25 cellular contexts compared by ENCODE assay signal in genomic region chr3:122874116-122874515, GRCh38.
"Had no signal": no experiment of that assay in that cellular context is flagged by ENCODE, and none has a peak within 500 bp of the region (broad histone marks: within the 10 kb centered on the region; RNA-seq: fewer than 3 reads in every experiment).

No MANE protein-coding gene starts in this region.

- H3K4me3 ChIP-seq: esophagus squamous epithelium, pancreas, prostate gland, skin epidermis, thoracic aorta, uterus had no signal

- H3K4me3 Mint-ChIP-seq: activated CD4-positive, alpha-beta T cell treated with anti-CD3 and anti-CD28 coated beads, Interleukin-2, amount 10 ng/mL, durations not matched to agents 7 days and 5 days; activated CD8-positive, alpha-beta T cell treated with anti-CD3 and anti-CD28 coated beads for 36 hours; activated T-cell treated with anti-CD3 and anti-CD28 coated beads, Interleukin-2, amount 50 U/mL, for 4 hours; activated T-helper 17 cell treated with anti-CD3 and anti-CD28 coated beads, Interleukin-2, amount 50 U/mL, for 72 hours; type B pancreatic cell had no signal

- DNase-seq: activated CD4-positive, alpha-beta T cell treated with anti-CD3 and anti-CD28 coated beads, Interleukin-2, amount 10 ng/mL, durations not matched to agents 7 days and 5 days; activated CD4-positive, CD25-positive, alpha-beta regulatory T cell treated with anti-CD3 and anti-CD28 coated beads, Interleukin-2, amount 50 U/mL, for 72 hours; activated CD8-positive, alpha-beta T cell treated with anti-CD3 and anti-CD28 coated beads for 36 hours; activated gamma-delta T cell treated with Interleukin-2 at 50 U/mL for 16 hours; activated naive CD4-positive, alpha-beta T cell treated with anti-CD3 and anti-CD28 coated beads, Interleukin-2, amount 50 U/mL, for 16 hours; activated T-cell treated with anti-CD3 and anti-CD28 coated beads, Interleukin-2, amount 50 U/mL, for 4 hours; amniotic stem cell; dermis blood vessel endothelial cell; effector CD8-positive, alpha-beta T cell; esophagus squamous epithelium; left ventricle myocardium superior; naive B cell; pancreas; stimulated activated CD4-positive, alpha-beta T cell treated with anti-CD3 and anti-CD28 coated beads, Interleukin-12 subunit alpha, Interleukin-12 subunit beta, amount 100 ng/mL, for 4 hours; stimulated activated CD4-positive, alpha-beta T cell treated with anti-CD3 and anti-CD28 coated beads, Interleukin-4, amount 100 ng/mL, for 1 hour; stimulated activated naive CD8-positive, alpha-beta T cell treated with anti-CD3 and anti-CD28 coated beads, Interleukin-15, Interleukin-2, amounts not matched to agents 100 U/mL and 50 U/mL, for 24 hours; T1000; uterus had no signal

- H3K27ac ChIP-seq: epithelial cell of prostate, esophagus squamous epithelium, pancreas, prostate gland, skin epidermis, thoracic aorta, uterus had no signal

- H3K27me3 ChIP-seq: esophagus squamous epithelium, pancreas, uterus had no signal

- H3K27ac Mint-ChIP-seq: activated CD4-positive, alpha-beta T cell treated with anti-CD3 and anti-CD28 coated beads, Interleukin-2, amount 10 ng/mL, durations not matched to agents 7 days and 5 days; activated CD8-positive, alpha-beta T cell treated with anti-CD3 and anti-CD28 coated beads for 36 hours; activated T-helper 17 cell treated with anti-CD3 and anti-CD28 coated beads, Interleukin-2, amount 50 U/mL, for 72 hours; type B pancreatic cell had no signal

- H3K27me3 Mint-ChIP-seq: activated CD4-positive, alpha-beta T cell treated with anti-CD3 and anti-CD28 coated beads, Interleukin-2, amount 10 ng/mL, durations not matched to agents 7 days and 5 days; activated CD8-positive, alpha-beta T cell treated with anti-CD3 and anti-CD28 coated beads for 36 hours; activated T-helper 17 cell treated with anti-CD3 and anti-CD28 coated beads, Interleukin-2, amount 50 U/mL, for 72 hours; naive B cell; type B pancreatic cell had no signal

- H3K36me3 ChIP-seq: pancreas, prostate gland, uterus had no signal

- ATAC-seq: activated CD8-positive, alpha-beta T cell treated with anti-CD3 and anti-CD28 coated beads for 36 hours; activated T-cell treated with anti-CD3 and anti-CD28 coated beads, Interleukin-2, amount 50 U/mL, for 4 hours; activated T-helper 17 cell treated with anti-CD3 and anti-CD28 coated beads, Interleukin-2, amount 50 U/mL, for 72 hours; left ventricle myocardium superior; pancreas; sciatic nerve; stimulated activated naive CD8-positive, alpha-beta T cell treated with anti-CD3 and anti-CD28 coated beads, Interleukin-15, Interleukin-2, amounts not matched to agents 100 U/mL and 50 U/mL, for 24 hours had no signal

- H3K4me1 ChIP-seq: esophagus squamous epithelium, pancreas, prostate gland, uterus had no signal

- H3K9me3 ChIP-seq: esophagus squamous epithelium, prostate gland, thoracic aorta, uterus had no signal

- H3K9me3 Mint-ChIP-seq: activated T-cell treated with anti-CD3 and anti-CD28 coated beads, Interleukin-2, amount 50 U/mL, for 4 hours; activated T-helper 17 cell treated with anti-CD3 and anti-CD28 coated beads, Interleukin-2, amount 50 U/mL, for 72 hours; type B pancreatic cell had no signal
